8 cellular contexts compared by ENCODE assay signal in genomic region chr13:89066868-89067466, GRCh38.
DNase-seq lines count a peak whose midpoint lies in the region; ATAC-seq, FAIRE-seq and TF ChIP-seq lines count a peak whose summit lies in the region.

No MANE protein-coding gene starts in this region.

- H2AK5ac ChIP-seq in H1 (ENCODE audit: low read depth, low read length): no peak overlapping the region

- H4K91ac ChIP-seq in H1 (replicated peaks; ENCODE audit: insufficient read length, low read length): no peak overlapping the region

- H4K20me1 ChIP-seq in PC-3 (ENCODE audit: low read length) (no peaks in the 10 kb centered on the region), H1 (replicated peaks in 1 of 2; ENCODE audit: control insufficient read depth in 1 of 2, insufficient read depth in 2 of 2, low read length in 2 of 2) (peaks cover 0 to 1% of the 10 kb centered on the region in 2 experiments), neural progenitor cell (ENCODE audit: low read depth) (no peaks in the 10 kb centered on the region)

- intact Hi-C loops in PC-3 (cut with micrococcal nuclease): loop anchor here (5.0 to 10.0 kb wide), 3 partner anchors 628 to 1385 kb away; no protein-coding TSS in a partner anchor

- 68% methylated on average over 9 of the region's 9 CpGs; no CpG with 5 or more reads in 1 of the 2 experiments for WGBS in H1 (ENCODE audit: extremely low coverage in 1 of 2, insufficient coverage in 1 of 2, insufficient read length in 1 of 2, insufficient replicate concordance in 2 of 2, low coverage in 1 of 2, low lambda C conversion rate in 2 of 2, missing lambda C conversion rate in 1 of 2), 2 experiments

- no peak overlapping the region for H4K8ac ChIP-seq in H1 (ENCODE audit: extremely low read depth, insufficient read depth, low read length)

- peak in 1 of 2 donors; percentile 67 for ATAC-seq in activated T-cell treated with anti-CD3 and anti-CD28 coated beads, Interleukin-2, amount 50 U/mL, for 4 hours
- ATAC-seq in PC-3 (peak; percentile 66), HG02938 (IDR thresholded peaks at IDR 0.05; ENCODE audit: unreplicated experiment) (no peak)

- no peak overlapping the region for H3K4me2 ChIP-seq in PC-3 (ENCODE audit: low read length)
- H3K4me2 ChIP-seq in H1 (ENCODE audit: insufficient read depth in 1 of 2, low read depth in 2 of 2, low read length in 2 of 2): no peak overlapping the region
- no peak overlapping the region for H3K4me2 ChIP-seq in neural progenitor cell

- no peak overlapping the region for H3K56ac ChIP-seq in H1 (replicated peaks; ENCODE audit: insufficient read length, low read depth, low read length)

- H3K9ac ChIP-seq in PC-3 (ENCODE audit: low read length): no peak overlapping the region
- H3K9ac ChIP-seq in H1 (replicated peaks in 1 of 4; ENCODE audit: extremely low read depth in 1 of 4, low read depth in 3 of 4, low read length in 3 of 4): no peak overlapping the region
- H3K9ac ChIP-seq in neural progenitor cell: no peak overlapping the region

- no peaks in the 10 kb centered on the region for H3K27me3 Mint-ChIP-seq in activated T-cell treated with anti-CD3 and anti-CD28 coated beads, Interleukin-2, amount 50 U/mL, for 4 hours (ENCODE audit: low read depth)
- no peaks in the 10 kb centered on the region for H3K27me3 Mint-ChIP-seq in neural progenitor cell (ENCODE audit: insufficient read depth, low read depth)

- H3K27ac ChIP-seq in PC-3 (ENCODE audit: low read length) (no peak overlapping the region), H1 (ENCODE audit: low read depth, low read length) (no peak overlapping the region), neural progenitor cell (no peak overlapping the region)

- H3F3A ChIP-seq in PC-3 (ENCODE audit: low read length, unreplicated experiment): no peaks in the 10 kb centered on the region
- no peaks in the 10 kb centered on the region for H3F3A ChIP-seq in neural progenitor cell (ENCODE audit: low read depth)

- no peak for TF ChIP-seq EP300 in H1 (IDR thresholded peaks at IDR 0.05; ENCODE audit: borderline replicate concordance in 1 of 2, low read depth in 2 of 2, low read length in 2 of 2)

- TF ChIP-seq POLR2A in H1 (IDR thresholded peaks at IDR 0.05; ENCODE audit: control extremely low read depth in 1 of 2, low read depth in 2 of 2, low read length in 2 of 2): no peak

- H3K27ac Mint-ChIP-seq in neural progenitor cell: no peak overlapping the region

- no peak overlapping the region for H3K4me3 ChIP-seq in PC-3 (ENCODE audit: low read length)
- H3K4me3 ChIP-seq in H1 (ENCODE audit: extremely low read depth in 1 of 4, insufficient read depth in 2 of 4, low read depth in 3 of 4, low read length in 4 of 4): no peak overlapping the region
- H3K4me3 ChIP-seq in neural progenitor cell: no peak overlapping the region

- BruUV-seq in PC-3 (replicated peaks; lab: Mats Ljungman, UMichigan): no TSS peak

- FAIRE-seq in H1 (lab: Jason Lieb, UNC): peak; percentile 82

- no peak overlapping the region for H3K4ac ChIP-seq in H1 (replicated peaks; ENCODE audit: insufficient read length, low read depth, low read length)

- H2BK15ac ChIP-seq in H1 (ENCODE audit: low read length): no peak overlapping the region

- no peaks in the 10 kb centered on the region for H3K9me3 Mint-ChIP-seq in activated T-cell treated with anti-CD3 and anti-CD28 coated beads, Interleukin-2, amount 50 U/mL, for 4 hours
- no peaks in the 10 kb centered on the region for H3K9me3 Mint-ChIP-seq in neural progenitor cell

- H3K36me3 ChIP-seq in PC-3 (ENCODE audit: low read depth, low read length) (no peaks in the 10 kb centered on the region), H1 (ENCODE audit: control insufficient read depth in 2 of 4, insufficient read depth in 4 of 4, low read length in 3 of 4) (no peaks in the 10 kb centered on the region), neural progenitor cell (no peaks in the 10 kb centered on the region)

- no peaks in the 10 kb centered on the region for H3K23me2 ChIP-seq in H1 (ENCODE audit: low read depth, low read length)

- H3K14ac ChIP-seq in H1 (ENCODE audit: insufficient read length): no peak overlapping the region

- H3K4me3 Mint-ChIP-seq in activated T-cell treated with anti-CD3 and anti-CD28 coated beads, Interleukin-2, amount 50 U/mL, for 4 hours: no peak overlapping the region
- H3K4me3 Mint-ChIP-seq in neural progenitor cell: no peak overlapping the region

- H3K9me3 ChIP-seq in PC-3 (ENCODE audit: low read length) (no peaks in the 10 kb centered on the region), H1 (ENCODE audit: insufficient read depth in 2 of 2, low read depth in 1 of 2, low read length in 1 of 2) (no peaks in the 10 kb centered on the region), neural progenitor cell (ENCODE audit: low read depth) (no peaks in the 10 kb centered on the region)

- H3K18ac ChIP-seq in H1 (ENCODE audit: extremely low read depth, low read length): no peak overlapping the region

- H3K27me3 ChIP-seq in PC-3 (ENCODE audit: low read length) (no peaks in the 10 kb centered on the region), H1 (replicated peaks in 1 of 4; ENCODE audit: control insufficient read depth in 3 of 4, extremely low read depth in 1 of 4, insufficient read depth in 3 of 4, low read length in 3 of 4) (no peaks in the 10 kb centered on the region), neural progenitor cell (no peaks in the 10 kb centered on the region)

- DNase-seq in activated T-cell treated with anti-CD3 and anti-CD28 coated beads, Interleukin-2, amount 50 U/mL, for 4 hours: peak; percentile 5
- DNase-seq in activated T-cell treated with anti-CD3 and anti-CD28 coated beads, Interleukin-2, amount 50 U/mL, for 1 hour: no peak
- DNase-seq in HPDE6-E6E7 (ENCODE audit: extremely low spot score) (peak; percentile 12), PC-3 (peak; percentile 68), H1 (ENCODE audit: low read depth in 1 of 2, low spot score in 2 of 2) (no peak), neural progenitor cell (ENCODE audit: low spot score) (peak; percentile 75), NCI-H2029 treated with DMSO at 0.1 percent for 48 hours (lab: John Stamatoyannopoulos, UW) (no peak)

- no peak overlapping the region for H2BK12ac ChIP-seq in H1 (ENCODE audit: low read depth, low read length)

- H3K79me2 ChIP-seq in PC-3 (ENCODE audit: low read length): no peaks in the 10 kb centered on the region
- no peaks in the 10 kb centered on the region for H3K79me2 ChIP-seq in H1 (ENCODE audit: control insufficient read depth in 1 of 2, insufficient read depth in 2 of 2, low read length in 2 of 2)
- H3K79me2 ChIP-seq in neural progenitor cell (ENCODE audit: low read depth): no peaks in the 10 kb centered on the region

- H4K5ac ChIP-seq in H1 (ENCODE audit: insufficient read length, low read depth, low read length): no peak overlapping the region

- H3K36me3 Mint-ChIP-seq in activated T-cell treated with anti-CD3 and anti-CD28 coated beads, Interleukin-2, amount 50 U/mL, for 4 hours (ENCODE audit: insufficient read depth): no peaks in the 10 kb centered on the region
- H3K36me3 Mint-ChIP-seq in neural progenitor cell: no peaks in the 10 kb centered on the region

- H2BK5ac ChIP-seq in H1 (ENCODE audit: low read depth, low read length): no peak overlapping the region

- TF ChIP-seq CTCF in PC-3 (conservative IDR thresholded peaks at IDR 0.05; ENCODE audit: low read depth, low read length) (peak; percentile 72), H1 (IDR thresholded peaks at IDR 0.05; ENCODE audit: control extremely low read depth in 1 of 3, insufficient read depth in 1 of 3, low read depth in 1 of 3, low read length in 3 of 3) (peak in 2 of 3 experiments; percentile 67 to 79; a peak in 3 of 4 replicates), neural progenitor cell (IDR thresholded peaks at IDR 0.05) (peak; percentile 71)

- H3K4me1 ChIP-seq in PC-3 (ENCODE audit: insufficient read depth, low read length) (no peaks in the 10 kb centered on the region), H1 (replicated peaks in 1 of 4; ENCODE audit: control insufficient read depth in 3 of 4, insufficient read depth in 4 of 4, low read length in 3 of 4) (peaks cover 0 to 3% (median 0%) of the 10 kb centered on the region in 4 experiments; a peak in 3 of 7 replicates), neural progenitor cell (no peaks in the 10 kb centered on the region)

- POLR2A ChIA-PET in PC-3 (lab: Charles Lee; ENCODE audit: unreplicated experiment): no interaction called here
- POLR2A ChIA-PET in H1 (lab: Charles Lee; ENCODE audit: partially characterized antibody): no interaction called here

- H2AFZ ChIP-seq in PC-3 (ENCODE audit: low read length) (0 out of 2 replicates have a peak overlapping the region, but pooled peaks have one; percentile 23), H1 (ENCODE audit: low read length) (0 out of 2 replicates have a peak overlapping the region, but pooled peaks have one; percentile 10), neural progenitor cell (replicated peaks) (peak overlapping the region; percentile 69)

- CTCF ChIA-PET in PC-3 (lab: Charles Lee) (interaction anchor here (0.6 to 0.7 kb wide), 3 partner anchors 303 to 1148 kb away, joined by 3 to 5 read pairs (median 4); no protein-coding TSS in a partner anchor), H1 (lab: Charles Lee; ENCODE audit: partially characterized antibody) (interaction anchor here (0.6 to 1.6 kb wide), 16 partner anchors 10 to 1691 kb away, joined by 3 to 7 read pairs (median 3); no protein-coding TSS in a partner anchor)

- H3K9me2 ChIP-seq in PC-3 (replicated peaks; ENCODE audit: low read length): no peaks in the 10 kb centered on the region

- TF ChIP-seq RAD21 in H1 (IDR thresholded peaks at IDR 0.05 in 1 of 2, conservative IDR thresholded peaks at IDR 0.05 in 1 of 2; ENCODE audit: low read depth in 2 of 2, low read length in 2 of 2): peak; percentile 91 to 92

- no peaks in the 10 kb centered on the region for H3K79me1 ChIP-seq in H1 (ENCODE audit: low read depth, low read length)

- no peaks in the 10 kb centered on the region for H3K4me1 Mint-ChIP-seq in activated T-cell treated with anti-CD3 and anti-CD28 coated beads, Interleukin-2, amount 50 U/mL, for 4 hours (ENCODE audit: low read depth)
- no peaks in the 10 kb centered on the region for H3K4me1 Mint-ChIP-seq in neural progenitor cell

- no peak overlapping the region for H2BK20ac ChIP-seq in H1 (ENCODE audit: low read length)

- no peak overlapping the region for H2BK120ac ChIP-seq in H1 (replicated peaks; ENCODE audit: low read depth, low read length)

- no peak overlapping the region for H3K23ac ChIP-seq in H1 (ENCODE audit: insufficient read length)

TF ChIP-seq in H1, 55 proteins besides CTCF, POLR2A, EP300 and RAD21:
- TF ChIP-seq YY1 (IDR thresholded peaks at IDR 0.05; ENCODE audit: low read depth, low read length): no peak
- TF ChIP-seq MAX (IDR thresholded peaks at IDR 0.05): no peak
- TF ChIP-seq CEBPB (IDR thresholded peaks at IDR 0.05; ENCODE audit: low read depth, low read length): no peak
- no peak for TF ChIP-seq KDM1A (IDR thresholded peaks at IDR 0.05; ENCODE audit: borderline replicate concordance, low read length)
- no peak for TF ChIP-seq HDAC2 (IDR thresholded peaks at IDR 0.05; ENCODE audit: borderline replicate concordance in 1 of 2, low read depth in 2 of 2, low read length in 2 of 2)
- no peak for TF ChIP-seq RXRA (IDR thresholded peaks at IDR 0.05; ENCODE audit: insufficient read depth, low read depth, low read length)

Comparison
In these comparisons a context has a peak if more than half of its experiments do, and no peak if none do; other contexts are left out.
1. DNase-seq: peak in activated T-cell treated with anti-CD3 and anti-CD28 coated beads, Interleukin-2, amount 50 U/mL, for 4 hours (single experiment), HPDE6-E6E7 (single experiment), PC-3 (single experiment) and neural progenitor cell (single experiment); none in activated T-cell treated with anti-CD3 and anti-CD28 coated beads, Interleukin-2, amount 50 U/mL, for 1 hour (single experiment), H1 (0 of 2) and NCI-H2029 treated with DMSO at 0.1 percent for 48 hours (single experiment).
2. H2AFZ ChIP-seq: peak in every context shown above with its lines; median percentile 69 in neural progenitor cell; 23 in PC-3; 10 in H1.
3. Peak in every context shown above with its lines, with median percentiles within 50 percentile points of each other: CTCF ChIP-seq.